19 cellular contexts compared by ENCODE assay signal in genomic region chr5:310941-311434, GRCh38. TPM values are rescaled to one million over a fixed set of nuclear protein-coding genes. Genes with fewer than 3 reads are reported as not detected.
A peak's percentile ranks its signal among the peaks of the same experiment; 100 is the strongest.
DNase-seq lines count a peak whose midpoint lies in the region; TF ChIP-seq lines count a peak whose summit lies in the region.
"Had no signal": no experiment of that assay in that cellular context is flagged by ENCODE, and none has a peak within 500 bp of the region (broad histone marks: within the 10 kb centered on the region; RNA-seq: fewer than 3 reads in every experiment).

No MANE protein-coding gene starts in this region.

- H3K27ac ChIP-seq in endodermal cell (ENCODE audit: low read depth, low read length) (no peak overlapping the region), prostate gland (no peak overlapping the region)
- H3K27ac ChIP-seq: tibial nerve had no signal

- BruUV-seq in Calu3 (replicated peaks; lab: Mats Ljungman, UMichigan) = no TSS peak

- H3K4me3 Mint-ChIP-seq in Calu3 (ENCODE audit: low read depth, unreplicated experiment) (peak overlapping the region; percentile 7), endodermal cell (no peak overlapping the region), neural crest cell (no peak overlapping the region)
- H3K4me3 Mint-ChIP-seq: activated CD4-positive, alpha-beta T cell treated with anti-CD3 and anti-CD28 coated beads, Interleukin-2, amount 10 ng/mL, durations not matched to agents 24 days and 14 days; activated T-cell treated with anti-CD3 and anti-CD28 coated beads, Interleukin-2, amount 50 U/mL, for 24 hours; GM23338; T-helper 2 cell treated with Interferon-gamma antibody and Interleukin-4, amounts not matched to agents 5 μg/mL and 100 μg/mL, for 36 hours had no signal

- no peak overlapping the region for H3K9ac ChIP-seq in endodermal cell (ENCODE audit: extremely low read depth, low read length, poor library complexity, severe bottlenecking)

- H3K27ac Mint-ChIP-seq in Calu3 (ENCODE audit: unreplicated experiment) (peak overlapping the region; percentile 27), endodermal cell (peak overlapping the region; percentile 35), neural crest cell (ENCODE audit: unreplicated experiment) (peak overlapping the region; percentile 6)
- H3K27ac Mint-ChIP-seq: activated CD4-positive, alpha-beta T cell treated with anti-CD3 and anti-CD28 coated beads, Interleukin-2, amount 10 ng/mL, durations not matched to agents 24 days and 14 days; activated T-cell treated with anti-CD3 and anti-CD28 coated beads, Interleukin-2, amount 50 U/mL, for 24 hours; GM23338; T-helper 2 cell treated with Interferon-gamma antibody and Interleukin-4, amounts not matched to agents 5 μg/mL and 100 μg/mL, for 36 hours had no signal

- H3K4me3 ChIP-seq in endodermal cell (ENCODE audit: low read length) (no peak overlapping the region), prostate gland (no peak overlapping the region)
- H3K4me3 ChIP-seq: GM23338, left lung, tibial nerve had no signal

- 93 to 94% methylated on average over 11 to 16 of the region's 16 CpGs for WGBS in endodermal cell (ENCODE audit: insufficient coverage in 1 of 2, insufficient read length in 1 of 2), 2 experiments
- WGBS in prostate gland = 82% methylated on average over 16 of the region's 16 CpGs

- no peak for TF ChIP-seq POLR2A in prostate gland (IDR thresholded peaks at IDR 0.05)

- no peaks in the 10 kb centered on the region for H3K27me3 Mint-ChIP-seq in Calu3 (ENCODE audit: unreplicated experiment)
- H3K27me3 Mint-ChIP-seq in endodermal cell (ENCODE audit: insufficient read depth) = no peaks in the 10 kb centered on the region
- H3K27me3 Mint-ChIP-seq in neural crest cell (ENCODE audit: low read depth) = no peaks in the 10 kb centered on the region
- H3K27me3 Mint-ChIP-seq: activated CD4-positive, alpha-beta T cell treated with anti-CD3 and anti-CD28 coated beads, Interleukin-2, amount 10 ng/mL, durations not matched to agents 24 days and 14 days; activated T-cell treated with anti-CD3 and anti-CD28 coated beads, Interleukin-2, amount 50 U/mL, for 24 hours had no signal

- no peaks in the 10 kb centered on the region for H3K27me3 ChIP-seq in endodermal cell (ENCODE audit: control insufficient read depth, insufficient read depth, low read length, poor library complexity, severe bottlenecking)
- no peaks in the 10 kb centered on the region for H3K27me3 ChIP-seq in prostate gland (replicated peaks; ENCODE audit: insufficient read depth)
- H3K27me3 ChIP-seq: left lung, tibial nerve had no signal

- H3K9me3 ChIP-seq in endodermal cell (ENCODE audit: control insufficient read depth, low read length) (no peaks in the 10 kb centered on the region), prostate gland (no peaks in the 10 kb centered on the region)
- H3K9me3 ChIP-seq: left lung, tibial nerve had no signal

- H3K4me1 ChIP-seq in endodermal cell (ENCODE audit: control insufficient read depth, insufficient read depth, low read length) (no peaks in the 10 kb centered on the region), prostate gland (replicated peaks) (no peaks in the 10 kb centered on the region)
- H3K4me1 ChIP-seq: left lung had no signal

- TF ChIP-seq CTCF in Calu3 (IDR thresholded peaks at IDR 0.05; ENCODE audit: unreplicated experiment) (no peak), endodermal cell (conservative IDR thresholded peaks at IDR 0.05) (no peak), neural crest cell (conservative IDR thresholded peaks at IDR 0.05) (no peak), prostate gland (IDR thresholded peaks at IDR 0.05) (no peak)

- peaks cover 28% of the 10 kb centered on the region for H3K36me3 ChIP-seq in endodermal cell (ENCODE audit: control insufficient read depth, insufficient read depth, low read length)
- H3K36me3 ChIP-seq in prostate gland = peaks cover 5 to 8% of the 10 kb centered on the region in 2 donors

- peaks cover 41% of the 10 kb centered on the region for H3K36me3 Mint-ChIP-seq in Calu3 (ENCODE audit: insufficient read depth, unreplicated experiment)
- H3K36me3 Mint-ChIP-seq in endodermal cell (ENCODE audit: low read depth) = peaks cover 51% of the 10 kb centered on the region
- H3K36me3 Mint-ChIP-seq in neural crest cell (ENCODE audit: low read depth) = no peaks in the 10 kb centered on the region

- intact Hi-C loops in Calu3 (cut with micrococcal nuclease; ENCODE audit: unreplicated experiment) = no loop called here
- intact Hi-C loops in prostate gland (cut with DNase I) = no loop called here

- H3K9me3 Mint-ChIP-seq in Calu3 (ENCODE audit: low read depth, unreplicated experiment) (no peaks in the 10 kb centered on the region), endodermal cell (no peaks in the 10 kb centered on the region), neural crest cell (no peaks in the 10 kb centered on the region)
- H3K9me3 Mint-ChIP-seq: activated CD4-positive, alpha-beta T cell treated with anti-CD3 and anti-CD28 coated beads, Interleukin-2, amount 10 ng/mL, durations not matched to agents 24 days and 14 days; activated T-cell treated with anti-CD3 and anti-CD28 coated beads, Interleukin-2, amount 50 U/mL, for 24 hours; GM23338; T-helper 2 cell treated with Interferon-gamma antibody and Interleukin-4, amounts not matched to agents 5 μg/mL and 100 μg/mL, for 36 hours had no signal

- CTCF ChIA-PET in Calu3 (lab: Charles Lee) = no interaction called here

- H3K4me1 Mint-ChIP-seq in Calu3 (ENCODE audit: low read depth, unreplicated experiment) (peaks cover 15% of the 10 kb centered on the region), endodermal cell (no peaks in the 10 kb centered on the region), neural crest cell (peaks cover 8% of the 10 kb centered on the region)
- H3K4me1 Mint-ChIP-seq: activated CD4-positive, alpha-beta T cell treated with anti-CD3 and anti-CD28 coated beads, Interleukin-2, amount 10 ng/mL, durations not matched to agents 24 days and 14 days had no signal

- peak; percentile 57 for DNase-seq in Calu3
- peak; percentile 32 for DNase-seq in RKO (ENCODE audit: low spot score)
- DNase-seq in endodermal cell = no peak
- DNase-seq in neural crest cell (ENCODE audit: low read depth, low spot score) = no peak
- no peak for DNase-seq in stimulated activated CD4-positive, alpha-beta T cell treated with anti-CD3 and anti-CD28 coated beads, Interleukin-2, amount 100 ng/mL, for 48 hours
- no peak for DNase-seq in NCI-H1694 treated with DMSO at 0.1 percent for 48 hours (lab: John Stamatoyannopoulos, UW)
- no peak for DNase-seq in prostate gland (ENCODE audit: low spot score)
- no peak for DNase-seq in DMS153 (lab: John Stamatoyannopoulos, UW)
- DNase-seq: activated CD4-positive, alpha-beta T cell treated with anti-CD3 and anti-CD28 coated beads, Interleukin-2, amount 10 ng/mL, durations not matched to agents 24 days and 14 days; activated T-cell treated with anti-CD3 and anti-CD28 coated beads, Interleukin-2, amount 50 U/mL, for 24 hours; cortex of kidney; DMS 273 treated with DMSO at 0.1 percent for 48 hours; hypothalamus; left lung; NCI-H748 treated with DMSO at 0.1 percent for 48 hours; stimulated activated CD4-positive, alpha-beta T cell treated with anti-CD3 and anti-CD28 coated beads, Interleukin-2, amount 100 ng/mL, for 24 hours had no signal

RNA-seq across cellular contexts. Expression of gene AHRR, which starts 10.5 kb away (rescaled TPM):
- total RNA-seq in Calu3 (2022) (1.3 TPM in 2 replicates), endodermal cell (1 to 10 TPM; 1.4 to 2.0 TPM), neural crest cell (1.0 and 1.3 TPM in 2 replicates), prostate gland (10 to 100 TPM in 1 of 2 donors, 1 to 10 TPM in 1; 1.9 to 17.7 TPM)
- 1.3 TPM for polyA plus RNA-seq in endodermal cell (2013, experiment 1 of 2)
- 1.2 TPM for polyA plus RNA-seq in endodermal cell (2013, experiment 2 of 2)

RNA-seq across cellular contexts. Expression of gene PDCD6, which starts 39.5 kb away (rescaled TPM):
- total RNA-seq in Calu3 (2022) (109 and 127 TPM in 2 replicates), endodermal cell (10 to 100 TPM; 69.2 to 80.9 TPM), neural crest cell (76.8 and 81.6 TPM in 2 replicates), prostate gland (100 to 1,000 TPM; 118 to 131 TPM)
- polyA plus RNA-seq in endodermal cell (2013, experiment 1 of 2) = 76.5 TPM
- 72.9 TPM for polyA plus RNA-seq in endodermal cell (2013, experiment 2 of 2)

Comparison
In these comparisons a context has a peak if more than half of its experiments do, and no peak if none do; other contexts are left out.
1. DNase-seq: peak in Calu3 (single experiment) and RKO (single experiment); none in endodermal cell (single experiment), neural crest cell (single experiment), stimulated activated CD4-positive, alpha-beta T cell treated with anti-CD3 and anti-CD28 coated beads, Interleukin-2, amount 100 ng/mL, for 48 hours (0 of 2), NCI-H1694 treated with DMSO at 0.1 percent for 48 hours (single experiment), prostate gland (single experiment) and DMS153 (single experiment).
2. Peak in every context shown above with its lines, with median percentiles within 50 percentile points of each other: H3K27ac Mint-ChIP-seq.